In the genomic region with DNA sequence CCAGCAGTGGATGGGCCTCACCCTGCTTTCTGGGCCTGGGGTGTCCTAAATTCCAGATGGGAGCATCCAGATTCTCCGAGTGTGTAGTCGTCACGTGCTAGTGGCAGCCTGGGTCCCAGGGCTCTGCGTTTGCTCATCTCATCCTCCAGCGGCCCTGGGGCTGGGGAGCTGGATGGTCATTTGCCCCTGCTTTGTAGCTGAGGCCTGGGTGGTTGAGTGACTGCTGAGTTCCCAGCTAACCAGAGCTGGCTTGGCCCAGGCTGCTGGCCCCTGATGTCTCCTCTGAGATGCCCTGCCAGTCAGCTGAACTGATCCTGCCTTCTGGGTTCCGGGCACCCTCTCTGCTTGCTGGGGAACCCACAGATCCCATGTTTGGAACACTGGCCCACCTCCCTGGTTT, we compare ENCODE assay signal across 16 cellular contexts. TPM values are rescaled to one million over a fixed set of nuclear protein-coding genes. Genes with fewer than 3 reads are reported as not detected.
A peak's percentile ranks its signal among the peaks of the same experiment; 100 is the strongest.
DNase-seq lines count a peak whose midpoint lies in the region; TF ChIP-seq lines count a peak whose summit lies in the region.
"Had no signal": no experiment of that assay in that cellular context is flagged by ENCODE, and none has a peak within 500 bp of the region (broad histone marks: within the 10 kb centered on the region; RNA-seq: fewer than 3 reads in every experiment).

No MANE protein-coding gene starts in this region.

- peak overlapping the region; percentile 65 for H2AK5ac ChIP-seq in neuronal stem cell (ENCODE audit: low read depth, low read length)

- peak overlapping the region; percentile 58 for H3K18ac ChIP-seq in neuronal stem cell (ENCODE audit: low read length)

- H2BK5ac ChIP-seq in neuronal stem cell (ENCODE audit: low read length) = no peak overlapping the region

- WGBS in neuronal stem cell (ENCODE audit: extremely low coverage in 2 of 2, insufficient read length in 2 of 2, insufficient replicate concordance in 1 of 2), 2 donors = no CpG with 5 or more reads among the region's 6 CpGs
- WGBS in transverse colon (ENCODE audit: low coverage in 1 of 2), 2 donors = 92% methylated on average over 6 of the region's 6 CpGs; no CpG with 5 or more reads in 1 of the 2 donors

- H3K4me2 ChIP-seq in neuronal stem cell (ENCODE audit: insufficient read depth, low read length, poor library complexity, severe bottlenecking) = no peak overlapping the region

- H3K14ac ChIP-seq in neuronal stem cell (ENCODE audit: low read length) = no peak overlapping the region

- H3K4me1 ChIP-seq in SJSA1 (replicated peaks) (peaks cover 27% of the 10 kb centered on the region), neuronal stem cell (ENCODE audit: control insufficient read depth in 2 of 2, insufficient read depth in 1 of 2, low read depth in 1 of 2, low read length in 2 of 2) (peaks cover 35 to 36% of the 10 kb centered on the region in 2 donors), transverse colon (peaks cover 0 to 23% (median 0%) of the 10 kb centered on the region in 4 donors)

- H3K9ac ChIP-seq in neuronal stem cell (ENCODE audit: low read depth, low read length, poor library complexity) = no peak overlapping the region

- H3K27ac ChIP-seq in SJSA1 (0 out of 2 replicates have a peak overlapping the region, but pooled peaks have one; percentile 15), cingulate gyrus (ENCODE audit: low read depth, low read length) (peak overlapping the region; percentile 54), neuronal stem cell (replicated peaks; ENCODE audit: low read length) (no peak overlapping the region), transverse colon (peak overlapping the region; percentile 64 to 72 (median 69))
- H3K27ac ChIP-seq: C4-2B, SJCRH30 had no signal

- no peak overlapping the region for H4K8ac ChIP-seq in neuronal stem cell (ENCODE audit: low read depth, low read length)

- TF ChIP-seq CTCF in transverse colon (IDR thresholded peaks at IDR 0.05) (no peak), mesothelial cell of epicardium (IDR thresholded peaks at IDR 0.05; ENCODE audit: unreplicated experiment) (no peak)

- no peak overlapping the region for H2BK15ac ChIP-seq in neuronal stem cell (ENCODE audit: low read length)

- H3K27me3 Mint-ChIP-seq in mesothelial cell of epicardium (ENCODE audit: low read depth) = no peaks in the 10 kb centered on the region
- H3K27me3 Mint-ChIP-seq: activated CD4-positive, alpha-beta T cell treated with anti-CD3 and anti-CD28 coated beads, Interleukin-2, amount 10 ng/mL, durations not matched to agents 24 days and 14 days; stimulated activated memory B cell treated with anti-CD40 and anti-IgM and Interleukin-4, amounts not matched to agents 10 μg/mL and 1 μg/mL and 100 μg/mL, for 72 hours had no signal

- no peaks in the 10 kb centered on the region for H3K36me3 Mint-ChIP-seq in mesothelial cell of epicardium
- H3K36me3 Mint-ChIP-seq: activated naive CD4-positive, alpha-beta T cell treated with anti-CD3 and anti-CD28 coated beads, Interleukin-2, amount 50 U/mL, for 72 hours had no signal

- intact Hi-C loops in transverse colon (cut with DNase I; ENCODE audit: low total_unique reads) = no loop called here

- no peak for TF ChIP-seq POLR2A in transverse colon (IDR thresholded peaks at IDR 0.05)

- no peak overlapping the region for H3K27ac Mint-ChIP-seq in mesothelial cell of epicardium
- H3K27ac Mint-ChIP-seq: activated CD4-positive, alpha-beta T cell treated with anti-CD3 and anti-CD28 coated beads, Interleukin-2, amount 10 ng/mL, durations not matched to agents 24 days and 14 days; activated naive CD4-positive, alpha-beta T cell treated with anti-CD3 and anti-CD28 coated beads, Interleukin-2, amount 50 U/mL, for 72 hours; stimulated activated memory B cell treated with anti-CD40 and anti-IgM and Interleukin-4, amounts not matched to agents 10 μg/mL and 1 μg/mL and 100 μg/mL, for 72 hours had no signal

- no peak overlapping the region for H2BK120ac ChIP-seq in neuronal stem cell (ENCODE audit: low read depth, low read length)

- no peak overlapping the region for H2BK12ac ChIP-seq in neuronal stem cell (ENCODE audit: low read length)

- no peaks in the 10 kb centered on the region for H3K27me3 ChIP-seq in SJSA1 (replicated peaks)
- H3K27me3 ChIP-seq in neuronal stem cell (ENCODE audit: control insufficient read depth in 3 of 3, insufficient read depth in 3 of 3, low read depth in 1 of 3, low read length in 3 of 3) = no peaks in the 10 kb centered on the region
- H3K27me3 ChIP-seq in transverse colon = no peaks in the 10 kb centered on the region

- H3K4ac ChIP-seq in neuronal stem cell (ENCODE audit: low read length) = peak overlapping the region; percentile 28

- TF ChIP-seq EP300 in transverse colon (IDR thresholded peaks at IDR 0.05; ENCODE audit: low read depth) = no peak

- DNase-seq in SJSA1 (ENCODE audit: low read depth in 1 of 2, low spot score in 2 of 2) = no peak
- DNase-seq in neuronal stem cell (ENCODE audit: low spot score) = no peak
- DNase-seq in transverse colon = no peak
- DNase-seq in mesothelial cell of epicardium (ENCODE audit: low spot score in 2 of 2, unreplicated experiment in 2 of 2) = no peak
- no peak for DNase-seq in RPMI8226
- no peak for DNase-seq in HuH-7.5 (ENCODE audit: low spot score)
- DNase-seq: activated CD4-positive, alpha-beta T cell treated with anti-CD3 and anti-CD28 coated beads, Interleukin-2, amount 10 ng/mL, durations not matched to agents 24 days and 14 days; DMS79; NCI-H1694 treated with DMSO at 0.1 percent for 48 hours; SJCRH30; small intestine had no signal

- H3K4me3 ChIP-seq in SJSA1 (no peak overlapping the region), neuronal stem cell (ENCODE audit: low read length in 2 of 2) (no peak overlapping the region), transverse colon (no peak overlapping the region)

- no peak overlapping the region for H3K4me3 Mint-ChIP-seq in mesothelial cell of epicardium
- H3K4me3 Mint-ChIP-seq: activated CD4-positive, alpha-beta T cell treated with anti-CD3 and anti-CD28 coated beads, Interleukin-2, amount 10 ng/mL, durations not matched to agents 24 days and 14 days; stimulated activated memory B cell treated with anti-CD40 and anti-IgM and Interleukin-4, amounts not matched to agents 10 μg/mL and 1 μg/mL and 100 μg/mL, for 72 hours had no signal

- H3K36me3 ChIP-seq in SJSA1 (no peaks in the 10 kb centered on the region), neuronal stem cell (replicated peaks in 1 of 2; ENCODE audit: control insufficient read depth in 2 of 2, insufficient read depth in 2 of 2, low read length in 2 of 2) (peaks cover 2 to 5% of the 10 kb centered on the region in 2 donors), transverse colon (no peaks in the 10 kb centered on the region)
- H3K36me3 ChIP-seq: SJCRH30 had no signal

- no peaks in the 10 kb centered on the region for H3K9me3 Mint-ChIP-seq in mesothelial cell of epicardium
- H3K9me3 Mint-ChIP-seq: activated CD4-positive, alpha-beta T cell treated with anti-CD3 and anti-CD28 coated beads, Interleukin-2, amount 10 ng/mL, durations not matched to agents 24 days and 14 days; activated naive CD4-positive, alpha-beta T cell treated with anti-CD3 and anti-CD28 coated beads, Interleukin-2, amount 50 U/mL, for 72 hours; stimulated activated memory B cell treated with anti-CD40 and anti-IgM and Interleukin-4, amounts not matched to agents 10 μg/mL and 1 μg/mL and 100 μg/mL, for 72 hours had no signal

- in situ Hi-C loops in transverse colon (cut with MboI; ENCODE audit: low pct_ligation_motif_present in 1 of 4, low pct_unique_long_range_greater_than_20kb in 1 of 4, low sequenced_read_pairs in 3 of 4) = no loop called here

- H2AFZ ChIP-seq in neuronal stem cell (ENCODE audit: low read length) = no peak overlapping the region

- peaks cover 3% of the 10 kb centered on the region for H3K79me1 ChIP-seq in neuronal stem cell (ENCODE audit: low read depth, low read length)

- no peak overlapping the region for H4K91ac ChIP-seq in neuronal stem cell (ENCODE audit: low read depth, low read length, poor library complexity)

- H3K9me3 ChIP-seq in SJSA1 (replicated peaks) (no peaks in the 10 kb centered on the region), neuronal stem cell (replicated peaks in 1 of 2; ENCODE audit: control insufficient read depth in 2 of 2, insufficient read depth in 1 of 2, low read depth in 1 of 2, low read length in 2 of 2) (no peaks in the 10 kb centered on the region), transverse colon (no peaks in the 10 kb centered on the region)
- H3K9me3 ChIP-seq: SJCRH30 had no signal

- peak overlapping the region; percentile 47 for H3K23ac ChIP-seq in neuronal stem cell (ENCODE audit: low read depth, low read length, poor library complexity)

- H3K4me1 Mint-ChIP-seq in mesothelial cell of epicardium = peaks cover 28% of the 10 kb centered on the region

RNA-seq across cellular contexts. Expression of a gene that starts 22.5 kb away (rescaled TPM):
- 1.3 and 2.5 TPM in 2 replicates for total RNA-seq in SJSA1 (2014; rRNA removed; shearing (Covaris generic))
- 17.4 TPM for polyA plus RNA-seq in neuronal stem cell (2013, experiment 1 of 2)
- 17.8 TPM for polyA plus RNA-seq in neuronal stem cell (2013, experiment 2 of 2)
- total RNA-seq in transverse colon = 10 to 100 TPM in 1 of 4 donors, 1 to 10 TPM in 3; 6.2 to 17.6 (median 7.7) TPM
- 29.5 to 31.9 TPM (median 29.5 TPM) in 3 replicates for total RNA-seq in mesothelial cell of epicardium

RNA-seq across cellular contexts. Expression of a gene that starts 24.1 kb away (rescaled TPM):
- total RNA-seq in SJSA1 (2014; rRNA removed; shearing (Covaris generic)) = 3.3 and 5.8 TPM in 2 replicates
- polyA plus RNA-seq in neuronal stem cell (2013, experiment 1 of 2) = 3.8 TPM
- polyA plus RNA-seq in neuronal stem cell (2013, experiment 2 of 2) = 4.4 TPM
- total RNA-seq in transverse colon = 10 to 100 TPM in 1 of 4 donors, 1 to 10 TPM in 3; 7.0 to 15.7 (median 7.6) TPM
- 12.0 to 13.2 TPM (median 12.6 TPM) in 3 replicates for total RNA-seq in mesothelial cell of epicardium

RNA-seq across cellular contexts. Expression of a gene that starts 48.3 kb away (rescaled TPM):
- total RNA-seq in SJSA1 (2014; rRNA removed; shearing (Covaris generic)) = not detected in 2 replicates
- polyA plus RNA-seq in neuronal stem cell (2013, experiment 1 of 2) = 7.1 TPM
- polyA plus RNA-seq in neuronal stem cell (2013, experiment 2 of 2) = 6.4 TPM
- total RNA-seq in transverse colon (10 to 100 TPM in 2 of 4 donors, under 1 TPM in 2; 0.48 to 21.7 (median 8.6) TPM), mesothelial cell of epicardium (4.9 to 6.4 TPM (median 4.9 TPM) in 3 replicates)
- total RNA-seq: activated CD4-positive, alpha-beta T cell treated with anti-CD3 and anti-CD28 coated beads, Interleukin-2, amount 10 ng/mL, durations not matched to agents 24 days and 14 days; mononuclear cell; SJCRH30 had no signal

RNA-seq across cellular contexts. Expression of a gene that starts 54.3 kb away (rescaled TPM):
- total RNA-seq in SJSA1 (2014; rRNA removed; shearing (Covaris generic)) = 21.3 and 26.7 TPM in 2 replicates
- polyA plus RNA-seq in neuronal stem cell (2013, experiment 1 of 2) = 0.24 TPM
- polyA plus RNA-seq in neuronal stem cell (2013, experiment 2 of 2) = 0.33 TPM
- 10 to 100 TPM in 1 of 4 donors, 1 to 10 TPM in 3; 1.1 to 21.0 (median 6.1) TPM for total RNA-seq in transverse colon
- total RNA-seq in mesothelial cell of epicardium = 0.89 to 2.0 TPM (median 1.0 TPM) in 3 replicates
- total RNA-seq: activated CD4-positive, alpha-beta T cell treated with anti-CD3 and anti-CD28 coated beads, Interleukin-2, amount 10 ng/mL, durations not matched to agents 24 days and 14 days; activated naive CD4-positive, alpha-beta T cell treated with anti-CD3 and anti-CD28 coated beads, Interleukin-2, amount 50 U/mL, for 72 hours had no signal
